22 cellular contexts compared by ENCODE assay signal in genomic region chr3:690770-691169, GRCh38.
"Had no signal": no experiment of that assay in that cellular context is flagged by ENCODE, and none has a peak within 500 bp of the region (broad histone marks: within the 10 kb centered on the region; RNA-seq: fewer than 3 reads in every experiment).

No MANE protein-coding gene starts in this region.

- H3K36me3 ChIP-seq: colonic mucosa, esophagus squamous epithelium, gastrocnemius medialis, heart right ventricle, left lung, lower lobe of right lung had no signal

- DNase-seq: colonic mucosa; cortex of kidney; effector CD8-positive, alpha-beta T cell; effector memory CD8-positive, alpha-beta T cell; endodermal cell; erythroblast; esophagus squamous epithelium; foreskin fibroblast; foreskin melanocyte; gastrocnemius medialis; glutamatergic neuron; head of caudate nucleus; heart right ventricle; hippocampal formation; left cardiac atrium; left lung; left ventricle myocardium superior; lower lobe of right lung; mesenchymal stem cell; mucosa of descending colon had no signal

- H3K27ac ChIP-seq: colonic mucosa, epithelial cell of prostate, esophagus squamous epithelium, gastrocnemius medialis, heart right ventricle, left lung, lower lobe of right lung had no signal

- H3K9me3 ChIP-seq: colonic mucosa, gastrocnemius medialis, lower lobe of right lung had no signal

- H3K4me1 ChIP-seq: colonic mucosa, esophagus squamous epithelium, gastrocnemius medialis, heart right ventricle, left lung, lower lobe of right lung had no signal

- ATAC-seq: effector memory CD8-positive, alpha-beta T cell; esophagus mucosa; gastrocnemius medialis; heart right ventricle; left cardiac atrium; left lung; left ventricle myocardium superior; mucosa of descending colon had no signal

- H3K27me3 ChIP-seq: colonic mucosa, esophagus squamous epithelium, gastrocnemius medialis, heart right ventricle, left lung had no signal

- H3K4me3 ChIP-seq: colonic mucosa, esophagus squamous epithelium, gastrocnemius medialis, heart right ventricle, left lung, lower lobe of right lung, mucosa of descending colon had no signal
